ENCODE assay signal across 10 cellular contexts in the genomic region with DNA sequence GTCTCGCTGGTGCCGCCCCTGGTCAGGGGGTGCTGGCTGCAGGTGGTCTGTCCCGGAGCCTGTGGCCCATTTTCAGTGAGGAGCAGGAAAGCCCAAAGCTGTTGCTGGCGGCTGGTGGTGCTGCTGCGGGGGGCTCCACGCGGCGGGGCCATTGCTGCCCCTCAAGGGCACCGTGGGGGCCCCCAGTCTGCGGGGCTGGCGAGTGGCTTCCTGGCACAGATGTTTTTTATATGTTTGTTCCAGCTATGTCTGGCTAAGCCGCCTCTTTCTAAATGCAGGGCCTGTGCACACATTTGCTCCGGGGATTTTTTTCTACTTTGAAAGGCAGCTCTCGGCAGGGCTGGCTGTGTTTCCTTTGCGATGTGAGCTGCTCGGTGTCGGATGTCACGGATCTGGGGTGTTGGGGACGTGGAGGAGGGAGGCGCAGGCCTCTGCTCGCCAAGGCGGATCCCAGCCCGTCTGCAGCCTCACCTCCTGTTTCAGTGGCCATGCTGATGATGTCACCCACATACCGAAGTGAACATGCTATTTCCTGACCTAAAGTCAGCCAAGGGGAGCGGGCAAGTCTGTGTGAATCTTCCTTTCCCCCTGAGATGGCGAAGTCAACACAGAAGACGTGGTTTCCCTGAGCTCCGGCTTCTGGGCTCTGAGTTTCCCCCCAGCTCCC.
A peak's percentile ranks its signal among the peaks of the same experiment; 100 is the strongest.
DNase-seq lines count a peak whose midpoint lies in the region; ATAC-seq and TF ChIP-seq lines count a peak whose summit lies in the region.
"Had no signal": no experiment of that assay in that cellular context is flagged by ENCODE, and none has a peak within 500 bp of the region (broad histone marks: within the 10 kb centered on the region; RNA-seq: fewer than 3 reads in every experiment).

No MANE protein-coding gene starts in this region.

- H2AFZ ChIP-seq in mammary epithelial cell (ENCODE audit: low read depth, low read length) = peak overlapping the region; percentile 75

- in situ Hi-C loops in mammary epithelial cell (cut with MboI; ENCODE audit: low sequenced_read_pairs in 2 of 2) = no loop called here

- 38% methylated on average over 8 of the region's 28 CpGs for WGBS in mammary epithelial cell (ENCODE audit: low coverage, missing lambda C conversion rate)
- WGBS in suprapubic skin = 21% methylated on average over 24 of the region's 28 CpGs

- H3K27me3 ChIP-seq in mammary epithelial cell (ENCODE audit: insufficient read depth, low read length) = no peaks in the 10 kb centered on the region
- no peaks in the 10 kb centered on the region for H3K27me3 ChIP-seq in suprapubic skin

- no peaks in the 10 kb centered on the region for H4K20me1 ChIP-seq in mammary epithelial cell (ENCODE audit: insufficient read depth, low read length)

- peak overlapping the region; percentile 11 for H3K27ac ChIP-seq in mammary epithelial cell (ENCODE audit: insufficient read depth, low read depth, low read length)
- H3K27ac ChIP-seq in suprapubic skin = peak overlapping the region; percentile 21

- TF ChIP-seq CTCF in mammary epithelial cell (conservative IDR thresholded peaks at IDR 0.05 in 1 of 2, IDR thresholded peaks at IDR 0.05 in 1 of 2; ENCODE audit: extremely low read depth in 1 of 2, insufficient read depth in 1 of 2, low read depth in 1 of 2, low read length in 2 of 2) (no peak), suprapubic skin (IDR thresholded peaks at IDR 0.05) (no peak)

- TF ChIP-seq EP300 in Ishikawa (IDR thresholded peaks at IDR 0.05; ENCODE audit: borderline replicate concordance) (peak; percentile 58; the same call in 1 of the 2 replicates), suprapubic skin (IDR thresholded peaks at IDR 0.05) (no peak)

- H3K9me3 ChIP-seq in mammary epithelial cell (replicated peaks; ENCODE audit: insufficient read depth, low read length) (peaks cover 13% of the 10 kb centered on the region), suprapubic skin (no peaks in the 10 kb centered on the region)

- H3K9ac ChIP-seq in mammary epithelial cell (ENCODE audit: insufficient read depth, low read length) = no peak overlapping the region

- TF ChIP-seq POLR2A in suprapubic skin (IDR thresholded peaks at IDR 0.05) = no peak

- no peak for ATAC-seq in stimulated activated naive CD8-positive, alpha-beta T cell treated with anti-CD3 and anti-CD28 coated beads, Interleukin-15, Interleukin-2, amounts not matched to agents 100 U/mL and 50 U/mL, for 24 hours

- CTCF ChIA-PET in mammary epithelial cell (lab: Charles Lee; ENCODE audit: low non-redundant PET) = no interaction called here

- dilution Hi-C loops in mammary epithelial cell (cut with HindIII; ENCODE audit: low sequenced_read_pairs) = loop anchor here (5.0 kb wide), 2 partner anchors 65 to 85 kb away; no protein-coding TSS in a partner anchor

- DNase-seq in mammary epithelial cell (peak; percentile 75), islet precursor cell (peak; percentile 93), suprapubic skin (ENCODE audit: low spot score in 2 of 2) (peak; percentile 54 to 76), NCI-H748 (lab: John Stamatoyannopoulos, UW; ENCODE audit: unreplicated experiment) (no peak)
- DNase-seq in activated CD4-positive, alpha-beta T cell treated with anti-CD3 and anti-CD28 coated beads, Interleukin-2, amount 50 U/mL, for 48 hours = no peak
- DNase-seq in stimulated activated CD8-positive, alpha-beta memory T cell treated with anti-CD3 and anti-CD28 coated beads, Interleukin-4, amount 100 ng/mL, for 48 hours = no peak
- DNase-seq in stimulated activated naive CD8-positive, alpha-beta T cell treated with anti-CD3 and anti-CD28 coated beads, Interleukin-15, Interleukin-2, amounts not matched to agents 100 U/mL and 50 U/mL, for 24 hours = no peak
- DNase-seq: NCI-H1048 had no signal

- no peak overlapping the region for H3K4me3 ChIP-seq in mammary epithelial cell (replicated peaks in 1 of 3; ENCODE audit: insufficient read depth in 1 of 3, low read depth in 2 of 3, low read length in 3 of 3)
- H3K4me3 ChIP-seq in suprapubic skin = no peak overlapping the region
- H3K4me3 ChIP-seq: lung had no signal

- H3K4me2 ChIP-seq in mammary epithelial cell (ENCODE audit: insufficient read depth, low read depth, low read length) = peak overlapping the region; percentile 40

- BruUV-seq in mammary epithelial cell (replicated peaks; lab: Mats Ljungman, UMichigan) = no TSS peak

- H3K4me1 ChIP-seq in mammary epithelial cell (ENCODE audit: insufficient read depth, low read length) (peaks cover 13% of the 10 kb centered on the region), suprapubic skin (peaks cover 12% of the 10 kb centered on the region)

- H3K79me2 ChIP-seq in mammary epithelial cell (ENCODE audit: insufficient read depth, low read length) = no peaks in the 10 kb centered on the region

- intact Hi-C loops in mammary epithelial cell (cut with micrococcal nuclease) = no loop called here

- TF ChIP-seq RAD21 in Ishikawa (IDR thresholded peaks at IDR 0.05; ENCODE audit: low read depth) = no peak

- no peaks in the 10 kb centered on the region for H3K36me3 ChIP-seq in mammary epithelial cell (ENCODE audit: insufficient read depth, low read length)
- no peaks in the 10 kb centered on the region for H3K36me3 ChIP-seq in suprapubic skin

TF ChIP-seq in Ishikawa, 13 proteins besides CTCF, POLR2A, EP300 and RAD21:
- no peak for TF ChIP-seq TAF1 (IDR thresholded peaks at IDR 0.05; ENCODE audit: low read depth)
- no peak for TF ChIP-seq CREB1 (IDR thresholded peaks at IDR 0.05; ENCODE audit: low read depth)
- no peak for TF ChIP-seq CEBPB (IDR thresholded peaks at IDR 0.05)
- no peak; the same call in 1 of the 2 replicates for TF ChIP-seq NFIC (IDR thresholded peaks at IDR 0.05)
- TF ChIP-seq FOXM1 (IDR thresholded peaks at IDR 0.05; ENCODE audit: borderline replicate concordance, low read depth) = no peak
- TF ChIP-seq, protein P1, sequence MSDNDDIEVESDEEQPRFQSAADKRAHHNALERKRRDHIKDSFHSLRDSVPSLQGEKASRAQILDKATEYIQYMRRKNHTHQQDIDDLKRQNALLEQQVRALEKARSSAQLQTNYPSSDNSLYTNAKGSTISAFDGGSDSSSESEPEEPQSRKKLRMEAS (IDR thresholded peaks at IDR 0.05) = peak; percentile 82
- no peak for TF ChIP-seq EGR1 (IDR thresholded peaks at IDR 0.05)
- TF ChIP-seq TEAD4 (IDR thresholded peaks at IDR 0.05) = peak; percentile 76
- TF ChIP-seq, protein P2, sequence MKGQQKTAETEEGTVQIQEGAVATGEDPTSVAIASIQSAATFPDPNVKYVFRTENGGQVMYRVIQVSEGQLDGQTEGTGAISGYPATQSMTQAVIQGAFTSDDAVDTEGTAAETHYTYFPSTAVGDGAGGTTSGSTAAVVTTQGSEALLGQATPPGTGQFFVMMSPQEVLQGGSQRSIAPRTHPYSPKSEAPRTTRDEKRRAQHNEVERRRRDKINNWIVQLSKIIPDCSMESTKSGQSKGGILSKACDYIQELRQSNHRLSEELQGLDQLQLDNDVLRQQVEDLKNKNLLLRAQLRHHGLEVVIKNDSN (IDR thresholded peaks at IDR 0.05) = no peak
- peak; percentile 76 for TF ChIP-seq YY1 (IDR thresholded peaks at IDR 0.05; ENCODE audit: low read depth)
- TF ChIP-seq ZBTB7A (IDR thresholded peaks at IDR 0.05; ENCODE audit: low read depth) = no peak
- peak; percentile 61 for TF ChIP-seq TCF12 (IDR thresholded peaks at IDR 0.05; ENCODE audit: low read depth)
- TF ChIP-seq, protein P3, sequence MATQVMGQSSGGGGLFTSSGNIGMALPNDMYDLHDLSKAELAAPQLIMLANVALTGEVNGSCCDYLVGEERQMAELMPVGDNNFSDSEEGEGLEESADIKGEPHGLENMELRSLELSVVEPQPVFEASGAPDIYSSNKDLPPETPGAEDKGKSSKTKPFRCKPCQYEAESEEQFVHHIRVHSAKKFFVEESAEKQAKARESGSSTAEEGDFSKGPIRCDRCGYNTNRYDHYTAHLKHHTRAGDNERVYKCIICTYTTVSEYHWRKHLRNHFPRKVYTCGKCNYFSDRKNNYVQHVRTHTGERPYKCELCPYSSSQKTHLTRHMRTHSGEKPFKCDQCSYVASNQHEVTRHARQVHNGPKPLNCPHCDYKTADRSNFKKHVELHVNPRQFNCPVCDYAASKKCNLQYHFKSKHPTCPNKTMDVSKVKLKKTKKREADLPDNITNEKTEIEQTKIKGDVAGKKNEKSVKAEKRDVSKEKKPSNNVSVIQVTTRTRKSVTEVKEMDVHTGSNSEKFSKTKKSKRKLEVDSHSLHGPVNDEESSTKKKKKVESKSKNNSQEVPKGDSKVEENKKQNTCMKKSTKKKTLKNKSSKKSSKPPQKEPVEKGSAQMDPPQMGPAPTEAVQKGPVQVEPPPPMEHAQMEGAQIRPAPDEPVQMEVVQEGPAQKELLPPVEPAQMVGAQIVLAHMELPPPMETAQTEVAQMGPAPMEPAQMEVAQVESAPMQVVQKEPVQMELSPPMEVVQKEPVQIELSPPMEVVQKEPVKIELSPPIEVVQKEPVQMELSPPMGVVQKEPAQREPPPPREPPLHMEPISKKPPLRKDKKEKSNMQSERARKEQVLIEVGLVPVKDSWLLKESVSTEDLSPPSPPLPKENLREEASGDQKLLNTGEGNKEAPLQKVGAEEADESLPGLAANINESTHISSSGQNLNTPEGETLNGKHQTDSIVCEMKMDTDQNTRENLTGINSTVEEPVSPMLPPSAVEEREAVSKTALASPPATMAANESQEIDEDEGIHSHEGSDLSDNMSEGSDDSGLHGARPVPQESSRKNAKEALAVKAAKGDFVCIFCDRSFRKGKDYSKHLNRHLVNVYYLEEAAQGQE (IDR thresholded peaks at IDR 0.05; ENCODE audit: low read depth) = no peak

Comparison
In these comparisons a context has a peak if more than half of its experiments do, and no peak if none do; other contexts are left out.
1. DNase-seq: peak in mammary epithelial cell (single experiment), islet precursor cell (single experiment) and suprapubic skin (2 of 2); none in activated CD4-positive, alpha-beta T cell treated with anti-CD3 and anti-CD28 coated beads, Interleukin-2, amount 50 U/mL, for 48 hours (0 of 2), NCI-H748 (single experiment), stimulated activated CD8-positive, alpha-beta memory T cell treated with anti-CD3 and anti-CD28 coated beads, Interleukin-4, amount 100 ng/mL, for 48 hours (single experiment) and stimulated activated naive CD8-positive, alpha-beta T cell treated with anti-CD3 and anti-CD28 coated beads, Interleukin-15, Interleukin-2, amounts not matched to agents 100 U/mL and 50 U/mL, for 24 hours (single experiment).